ENCODE assay signal across 1 cellular context in the genomic region with DNA sequence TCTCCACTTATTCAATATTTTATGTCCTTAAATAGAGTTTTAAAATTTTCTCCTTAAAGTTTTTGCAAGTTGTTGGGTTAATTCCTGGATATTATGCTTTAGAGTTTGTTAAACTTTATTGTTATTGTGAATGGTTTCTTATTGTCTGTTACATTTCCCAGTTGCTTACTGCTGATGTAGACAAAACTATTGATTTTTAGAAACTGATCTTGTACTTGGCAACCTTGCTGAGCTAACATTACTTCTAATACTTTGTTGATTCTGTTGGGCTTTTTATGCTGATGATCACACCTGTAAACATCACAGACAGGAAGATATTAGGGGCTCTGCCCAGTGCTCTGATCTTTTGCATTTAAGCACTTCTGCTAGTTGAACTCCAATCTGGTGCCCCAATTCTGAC.
TF ChIP-seq lines count a peak whose summit lies in the region.

No MANE protein-coding gene starts in this region.

TF ChIP-seq in HepG2, 621 proteins besides CTCF, POLR2A, EP300 and RAD21 (continued from another document):
- TF ChIP-seq, protein P1, sequence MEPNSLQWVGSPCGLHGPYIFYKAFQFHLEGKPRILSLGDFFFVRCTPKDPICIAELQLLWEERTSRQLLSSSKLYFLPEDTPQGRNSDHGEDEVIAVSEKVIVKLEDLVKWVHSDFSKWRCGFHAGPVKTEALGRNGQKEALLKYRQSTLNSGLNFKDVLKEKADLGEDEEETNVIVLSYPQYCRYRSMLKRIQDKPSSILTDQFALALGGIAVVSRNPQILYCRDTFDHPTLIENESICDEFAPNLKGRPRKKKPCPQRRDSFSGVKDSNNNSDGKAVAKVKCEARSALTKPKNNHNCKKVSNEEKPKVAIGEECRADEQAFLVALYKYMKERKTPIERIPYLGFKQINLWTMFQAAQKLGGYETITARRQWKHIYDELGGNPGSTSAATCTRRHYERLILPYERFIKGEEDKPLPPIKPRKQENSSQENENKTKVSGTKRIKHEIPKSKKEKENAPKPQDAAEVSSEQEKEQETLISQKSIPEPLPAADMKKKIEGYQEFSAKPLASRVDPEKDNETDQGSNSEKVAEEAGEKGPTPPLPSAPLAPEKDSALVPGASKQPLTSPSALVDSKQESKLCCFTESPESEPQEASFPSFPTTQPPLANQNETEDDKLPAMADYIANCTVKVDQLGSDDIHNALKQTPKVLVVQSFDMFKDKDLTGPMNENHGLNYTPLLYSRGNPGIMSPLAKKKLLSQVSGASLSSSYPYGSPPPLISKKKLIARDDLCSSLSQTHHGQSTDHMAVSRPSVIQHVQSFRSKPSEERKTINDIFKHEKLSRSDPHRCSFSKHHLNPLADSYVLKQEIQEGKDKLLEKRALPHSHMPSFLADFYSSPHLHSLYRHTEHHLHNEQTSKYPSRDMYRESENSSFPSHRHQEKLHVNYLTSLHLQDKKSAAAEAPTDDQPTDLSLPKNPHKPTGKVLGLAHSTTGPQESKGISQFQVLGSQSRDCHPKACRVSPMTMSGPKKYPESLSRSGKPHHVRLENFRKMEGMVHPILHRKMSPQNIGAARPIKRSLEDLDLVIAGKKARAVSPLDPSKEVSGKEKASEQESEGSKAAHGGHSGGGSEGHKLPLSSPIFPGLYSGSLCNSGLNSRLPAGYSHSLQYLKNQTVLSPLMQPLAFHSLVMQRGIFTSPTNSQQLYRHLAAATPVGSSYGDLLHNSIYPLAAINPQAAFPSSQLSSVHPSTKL (CRISPR knock-in tag; IDR thresholded peaks at IDR 0.05) = no peak
- TF ChIP-seq, protein P2, sequence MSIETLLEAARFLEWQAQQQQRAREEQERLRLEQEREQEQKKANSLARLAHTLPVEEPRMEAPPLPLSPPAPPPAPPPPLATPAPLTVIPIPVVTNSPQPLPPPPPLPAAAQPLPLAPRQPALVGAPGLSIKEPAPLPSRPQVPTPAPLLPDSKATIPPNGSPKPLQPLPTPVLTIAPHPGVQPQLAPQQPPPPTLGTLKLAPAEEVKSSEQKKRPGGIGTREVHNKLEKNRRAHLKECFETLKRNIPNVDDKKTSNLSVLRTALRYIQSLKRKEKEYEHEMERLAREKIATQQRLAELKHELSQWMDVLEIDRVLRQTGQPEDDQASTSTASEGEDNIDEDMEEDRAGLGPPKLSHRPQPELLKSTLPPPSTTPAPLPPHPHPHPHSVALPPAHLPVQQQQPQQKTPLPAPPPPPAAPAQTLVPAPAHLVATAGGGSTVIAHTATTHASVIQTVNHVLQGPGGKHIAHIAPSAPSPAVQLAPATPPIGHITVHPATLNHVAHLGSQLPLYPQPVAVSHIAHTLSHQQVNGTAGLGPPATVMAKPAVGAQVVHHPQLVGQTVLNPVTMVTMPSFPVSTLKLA (IDR thresholded peaks at IDR 0.05) = no peak
- TF ChIP-seq KAT2B (IDR thresholded peaks at IDR 0.05; ENCODE audit: borderline replicate concordance, low read depth, low read length) (no peak), ZFP91 (CRISPR knock-in tag; IDR thresholded peaks at IDR 0.05; ENCODE audit: borderline replicate concordance) (no peak), AKAP8 (CRISPR knock-in tag; IDR thresholded peaks at IDR 0.05) (no peak), ZNF225 (CRISPR knock-in tag; IDR thresholded peaks at IDR 0.05) (no peak), MAFK (conservative IDR thresholded peaks at IDR 0.05 in 1 of 2, IDR thresholded peaks at IDR 0.05 in 1 of 2; ENCODE audit: low read length in 2 of 2) (peak; percentile 50 to 65), MAFF (IDR thresholded peaks at IDR 0.05; ENCODE audit: low read depth, low read length) (peak; percentile 30; the same call in 1 of the 2 replicates), JARID2 (CRISPR knock-in tag; IDR thresholded peaks at IDR 0.05; ENCODE audit: insufficient replicate concordance) (no peak), FOSL2 (CRISPR knock-in tag; IDR thresholded peaks at IDR 0.05) (no peak), ZBTB14 (CRISPR knock-in tag; IDR thresholded peaks at IDR 0.05) (no peak), TBL1XR1 (IDR thresholded peaks at IDR 0.05; ENCODE audit: borderline replicate concordance, low read length, partially characterized antibody) (no peak), ZNF496 (CRISPR knock-in tag; IDR thresholded peaks at IDR 0.05; ENCODE audit: insufficient replicate concordance) (no peak), ZNF24 (IDR thresholded peaks at IDR 0.05) (no peak), ZNF512B (CRISPR knock-in tag; IDR thresholded peaks at IDR 0.05; ENCODE audit: borderline replicate concordance) (no peak), ZNF552 (CRISPR knock-in tag; IDR thresholded peaks at IDR 0.05; ENCODE audit: borderline replicate concordance) (no peak)
